8 cellular contexts compared by ENCODE assay signal in genomic region chr6:7154341-7155139, GRCh38. TPM values are rescaled to one million over a fixed set of nuclear protein-coding genes. Genes with fewer than 3 reads are reported as not detected.
A peak's percentile ranks its signal among the peaks of the same experiment; 100 is the strongest.
DNase-seq lines count a peak whose midpoint lies in the region; ATAC-seq and TF ChIP-seq lines count a peak whose summit lies in the region.

No MANE protein-coding gene starts in this region.

- peak overlapping the region; percentile 71; the same call in 1 of the 2 replicates for H3K27ac ChIP-seq in KMS-11
- H3K27ac ChIP-seq in Karpas-422 (ENCODE audit: low read length), result no peak overlapping the region
- H3K27ac ChIP-seq in effector memory CD4-positive, alpha-beta T cell (ENCODE audit: insufficient read depth, low read length, poor library complexity, severe bottlenecking), result no peak overlapping the region

- H3K27me3 ChIP-seq in KMS-11 (ENCODE audit: insufficient read depth, low read depth) (no peaks in the 10 kb centered on the region), Karpas-422 (ENCODE audit: low read length) (no peaks in the 10 kb centered on the region)
- no peaks in the 10 kb centered on the region for H3K27me3 ChIP-seq in effector memory CD4-positive, alpha-beta T cell (replicated peaks; ENCODE audit: control insufficient read depth, insufficient read depth, low read length, poor library complexity, severe bottlenecking)

- ATAC-seq in GM18498 (IDR thresholded peaks at IDR 0.05; ENCODE audit: unreplicated experiment), result peak; percentile 68
- ATAC-seq in GM21619 (IDR thresholded peaks at IDR 0.05; ENCODE audit: unreplicated experiment), result peak; percentile 67

- H2AFZ ChIP-seq in KMS-11 (ENCODE audit: low read depth) (no peak overlapping the region), Karpas-422 (ENCODE audit: low read length) (no peak overlapping the region)

- H3K4me3 ChIP-seq in KMS-11 (IDR thresholded peaks at IDR 0.05; ENCODE audit: insufficient read depth, low read depth, low read length), result no peak overlapping the region
- H3K4me3 ChIP-seq in Karpas-422 (ENCODE audit: low read length), result no peak overlapping the region
- no peak overlapping the region for H3K4me3 ChIP-seq in effector memory CD4-positive, alpha-beta T cell (ENCODE audit: insufficient read depth, low read depth, low read length, poor library complexity, severe bottlenecking)

- no peaks in the 10 kb centered on the region for H4K20me1 ChIP-seq in KMS-11 (ENCODE audit: insufficient read depth)
- H4K20me1 ChIP-seq in Karpas-422 (ENCODE audit: insufficient read depth, low read depth, low read length), result peaks cover 64% of the 10 kb centered on the region; the same call in 1 of the 2 replicates

- H3K9ac ChIP-seq in KMS-11 (no peak overlapping the region), Karpas-422 (ENCODE audit: low read length) (no peak overlapping the region)

- H3K79me2 ChIP-seq in KMS-11 (ENCODE audit: insufficient read depth, low read depth) (peaks cover 75% of the 10 kb centered on the region), Karpas-422 (ENCODE audit: low read length) (no peaks in the 10 kb centered on the region)

- H3K4me1 ChIP-seq in KMS-11 (ENCODE audit: low read depth, poor library complexity, severe bottlenecking), result peaks cover 90% of the 10 kb centered on the region
- H3K4me1 ChIP-seq in Karpas-422 (ENCODE audit: low read length), result peaks cover 34% of the 10 kb centered on the region
- H3K4me1 ChIP-seq in effector memory CD4-positive, alpha-beta T cell (ENCODE audit: control insufficient read depth, insufficient read depth, low read length, poor library complexity, severe bottlenecking), result peaks cover 12% of the 10 kb centered on the region

- no peak for TF ChIP-seq CTCF in KMS-11 (conservative IDR thresholded peaks at IDR 0.05; ENCODE audit: low read depth, low read length)

- H3K4me2 ChIP-seq in KMS-11 (peak overlapping the region; percentile 58; the same call in 1 of the 2 replicates), Karpas-422 (ENCODE audit: low read depth, low read length, poor library complexity, severe bottlenecking) (no peak overlapping the region)

- H3K36me3 ChIP-seq in KMS-11 (ENCODE audit: insufficient read depth), result no peaks in the 10 kb centered on the region
- no peaks in the 10 kb centered on the region for H3K36me3 ChIP-seq in Karpas-422 (ENCODE audit: insufficient read depth, low read length)
- H3K36me3 ChIP-seq in effector memory CD4-positive, alpha-beta T cell (ENCODE audit: control insufficient read depth, insufficient read depth, low read length), result no peaks in the 10 kb centered on the region

- H3K9me2 ChIP-seq in Karpas-422 (replicated peaks; ENCODE audit: insufficient read depth, low read length), result no peaks in the 10 kb centered on the region

- DNase-seq in islet precursor cell, result peak; percentile 54
- no peak for DNase-seq in Karpas-422
- no peak for DNase-seq in effector memory CD4-positive, alpha-beta T cell
- DNase-seq in NCI-H187 (lab: John Stamatoyannopoulos, UW), result no peak
- DNase-seq in stimulated activated CD4-positive, alpha-beta T cell treated with anti-CD3 and anti-CD28 coated beads, Interleukin-1b, Interleukin-23, amount 100 ng/mL, for 48 hours, result no peak

- no peaks in the 10 kb centered on the region for H3K9me3 ChIP-seq in Karpas-422 (ENCODE audit: low read length)
- no peaks in the 10 kb centered on the region for H3K9me3 ChIP-seq in effector memory CD4-positive, alpha-beta T cell (ENCODE audit: control insufficient read depth, low read length)

RNA-seq across cellular contexts. Expression of gene RREB1, which starts 46.8 kb away (rescaled TPM):
- 3.2 and 5.0 TPM in 2 replicates for total RNA-seq in Karpas-422 (2014; rRNA removed; shearing (Covaris generic); ENCODE audit: low replicate concordance)
